21 cellular contexts compared by ENCODE assay signal in the genomic region with DNA sequence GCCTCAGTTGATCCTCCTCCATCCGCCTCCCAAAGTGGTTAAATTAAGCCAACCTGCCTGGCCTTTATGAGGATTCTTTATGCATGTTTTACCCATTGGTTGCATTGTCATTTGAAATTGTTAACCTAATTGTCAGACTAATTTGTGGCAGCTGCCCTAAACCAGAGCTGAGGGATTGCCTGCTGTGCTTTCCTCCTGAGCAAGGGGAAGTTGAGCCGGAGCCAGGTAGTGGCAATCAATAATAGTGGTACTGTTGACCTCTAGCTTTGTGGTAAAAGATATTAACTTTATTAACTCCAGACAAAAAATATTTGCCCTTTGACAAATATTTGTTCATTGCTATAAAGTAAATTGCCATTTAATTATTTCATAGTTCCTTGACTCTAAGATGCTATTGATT. TPM values are rescaled to one million over a fixed set of nuclear protein-coding genes. Genes with fewer than 3 reads are reported as not detected.
DNase-seq lines count a peak whose midpoint lies in the region; ATAC-seq, FAIRE-seq and TF ChIP-seq lines count a peak whose summit lies in the region.
"Had no signal": no experiment of that assay in that cellular context is flagged by ENCODE, and none has a peak within 500 bp of the region (broad histone marks: within the 10 kb centered on the region; RNA-seq: fewer than 3 reads in every experiment).

No MANE protein-coding gene starts in this region.

- H3K4me3 ChIP-seq in body of pancreas (no peak overlapping the region), small intestine (ENCODE audit: low read depth in 1 of 2, low read length in 2 of 2) (no peak overlapping the region)
- H3K4me3 ChIP-seq: PC-9 had no signal

- DNase-seq in NCI-H748 (lab: John Stamatoyannopoulos, UW; ENCODE audit: unreplicated experiment) (peak; percentile 37), NCI-H748 treated with DMSO at 0.1 percent for 48 hours (lab: John Stamatoyannopoulos, UW) (no peak), NCI-H146 (lab: John Stamatoyannopoulos, UW) (peak; percentile 45), body of pancreas (peak; percentile 67 to 78 (median 73)), small intestine (peak; percentile 86), T-helper 2 cell (no peak), mesothelial cell of epicardium (ENCODE audit: low spot score in 2 of 2, unreplicated experiment in 2 of 2) (no peak), HFFc6 (no peak)
- DNase-seq: Caco-2, DMS53, NCI-H1048, NCI-H187 treated with DMSO at 0.1 percent for 48 hours, NCI-H2227 treated with DMSO at 0.1 percent for 48 hours, NCI-H524 treated with DMSO at 0.1 percent for 48 hours, PC-9 had no signal

- TF ChIP-seq CTCF in body of pancreas (IDR thresholded peaks at IDR 0.05): no peak
- TF ChIP-seq CTCF in mesothelial cell of epicardium (IDR thresholded peaks at IDR 0.05; ENCODE audit: unreplicated experiment): no peak
- no peak for TF ChIP-seq CTCF in HFFc6 (IDR thresholded peaks at IDR 0.05)

- no peaks in the 10 kb centered on the region for H3K27me3 Mint-ChIP-seq in mesothelial cell of epicardium (ENCODE audit: low read depth)
- no peaks in the 10 kb centered on the region; the same call in 1 of the 2 replicates for H3K27me3 Mint-ChIP-seq in HFFc6 (ENCODE audit: insufficient read depth)

- H3K9me3 ChIP-seq in body of pancreas (no peaks in the 10 kb centered on the region), small intestine (ENCODE audit: control insufficient read depth, low read depth) (no peaks in the 10 kb centered on the region)
- H3K9me3 ChIP-seq: Caco-2 had no signal

- no peaks in the 10 kb centered on the region for H3K36me3 Mint-ChIP-seq in mesothelial cell of epicardium
- H3K36me3 Mint-ChIP-seq in HFFc6 (ENCODE audit: low read depth): no peaks in the 10 kb centered on the region

- intact Hi-C loops in body of pancreas (cut with DNase I): no loop called here

- H3K9me3 Mint-ChIP-seq in mesothelial cell of epicardium (no peaks in the 10 kb centered on the region), HFFc6 (no peaks in the 10 kb centered on the region)

- H3K4me1 ChIP-seq in body of pancreas: peaks cover 30% of the 10 kb centered on the region
- peaks cover 0 to 5% of the 10 kb centered on the region in 2 donors for H3K4me1 ChIP-seq in small intestine (ENCODE audit: control insufficient read depth in 2 of 2, insufficient read depth in 1 of 2, low read depth in 1 of 2, low read length in 1 of 2)

- H3K27me3 ChIP-seq in body of pancreas (no peaks in the 10 kb centered on the region), small intestine (ENCODE audit: control insufficient read depth in 2 of 2, insufficient read depth in 2 of 2, low read length in 2 of 2) (no peaks in the 10 kb centered on the region)

- no peak for FAIRE-seq in small intestine (lab: Jason Lieb, UNC)
- FAIRE-seq: A204.1, G401.6, GM12892, H54 had no signal

- H3K27ac ChIP-seq in body of pancreas (peak overlapping the region in 2 of 4 donors; percentile 21 to 36), small intestine (ENCODE audit: low read depth in 1 of 2, low read length in 1 of 2) (no peak overlapping the region)
- H3K27ac ChIP-seq: C4-2B, PC-9 had no signal

- TF ChIP-seq POLR2A in body of pancreas (IDR thresholded peaks at IDR 0.05): no peak

- H3K36me3 ChIP-seq in body of pancreas (replicated peaks in 1 of 2; ENCODE audit: insufficient read depth in 1 of 2, low read depth in 2 of 2): no peaks in the 10 kb centered on the region
- no peaks in the 10 kb centered on the region for H3K36me3 ChIP-seq in small intestine (ENCODE audit: control insufficient read depth in 2 of 2, insufficient read depth in 2 of 2, low read length in 2 of 2)

- H3K4me1 Mint-ChIP-seq in mesothelial cell of epicardium: peaks cover 35% of the 10 kb centered on the region
- peaks cover 46% of the 10 kb centered on the region for H3K4me1 Mint-ChIP-seq in HFFc6 (ENCODE audit: low read depth)

- peak; percentile 54 for ATAC-seq in body of pancreas

- 36 to 42% methylated on average over 2 of the region's 2 CpGs for WGBS in body of pancreas, 2 donors
- 20 to 55% (median 41%) methylated on average over 2 of the region's 2 CpGs for WGBS in small intestine, 3 donors

- H3K4me3 Mint-ChIP-seq in mesothelial cell of epicardium (no peak overlapping the region), HFFc6 (no peak overlapping the region)

- H3K27ac Mint-ChIP-seq in mesothelial cell of epicardium (no peak overlapping the region), HFFc6 (no peak overlapping the region)

RNA-seq across cellular contexts. Expression of gene HEBP1, which starts 5.6 kb away (rescaled TPM):
- total RNA-seq in body of pancreas (10 to 100 TPM; 19.4 to 28.8 TPM), mesothelial cell of epicardium (55.0 to 63.5 TPM (median 58.6 TPM) in 3 replicates)
- 100 to 1,000 TPM; 214 to 642 (median 568) TPM for polyA plus RNA-seq in small intestine
- 100 to 1,000 TPM in 1 of 6 experiments, 10 to 100 TPM in 5; 65.0 to 100 (median 70.8) TPM for total RNA-seq in HFFc6 (2021; fragmentation: NEBNext Ultra II Directional; extraction: Animal tissue kit (Norgen Biotek cat#: 25700))

RNA-seq across cellular contexts. Expression of gene FAM234B, which starts 38.5 kb away (rescaled TPM):
- 1 to 10 TPM; 8.0 to 9.6 TPM for total RNA-seq in body of pancreas
- 1 to 10 TPM in 1 of 3 donors, under 1 TPM in 2; 0.45 to 2.2 (median 0.54) TPM for polyA plus RNA-seq in small intestine
- total RNA-seq in mesothelial cell of epicardium: 8.6 to 9.5 TPM (median 9.1 TPM) in 3 replicates
- total RNA-seq in HFFc6 (2021; fragmentation: NEBNext Ultra II Directional; extraction: Animal tissue kit (Norgen Biotek cat#: 25700)): 1 to 10 TPM; 3.0 to 4.6 (median 3.7) TPM

RNA-seq across cellular contexts. Expression of gene GPRC5D, which starts 53.7 kb away (rescaled TPM):
- total RNA-seq in body of pancreas (not detected), mesothelial cell of epicardium (not detected in 3 replicates)
- polyA plus RNA-seq in small intestine: under 1 TPM in 1 of 3 donors, not detected in 2; 0.22 TPM
- total RNA-seq in HFFc6 (2021; fragmentation: NEBNext Ultra II Directional; extraction: Animal tissue kit (Norgen Biotek cat#: 25700)): not detected
- total RNA-seq: Caco-2, PC-9, SK-MEL-5 had no signal

Comparison
In these comparisons a context has a peak if more than half of its experiments do, and no peak if none do; other contexts are left out.
1. DNase-seq: peak in NCI-H748 (single experiment), NCI-H146 (single experiment), body of pancreas (4 of 4) and small intestine (single experiment); none in NCI-H748 treated with DMSO at 0.1 percent for 48 hours (single experiment), T-helper 2 cell (0 of 5), mesothelial cell of epicardium (0 of 2) and HFFc6 (single experiment).